ENCODE assay signal across 18 cellular contexts in genomic region chr15:41980654-41981323, GRCh38. TPM values are rescaled to one million over a fixed set of nuclear protein-coding genes. Genes with fewer than 3 reads are reported as not detected.
DNase-seq lines count a peak whose midpoint lies in the region; ATAC-seq and TF ChIP-seq lines count a peak whose summit lies in the region.
"Had no signal": no experiment of that assay in that cellular context is flagged by ENCODE, and none has a peak within 500 bp of the region (broad histone marks: within the 10 kb centered on the region; RNA-seq: fewer than 3 reads in every experiment).

No MANE protein-coding gene starts in this region.

- H3K9me3 Mint-ChIP-seq in activated naive CD4-positive, alpha-beta T cell treated with anti-CD3 and anti-CD28 coated beads for 36 hours: no peaks in the 10 kb centered on the region

- peak overlapping the region; percentile 69 for H3K27ac ChIP-seq in colonic mucosa
- H3K27ac ChIP-seq in tibial artery: no peak overlapping the region
- H3K27ac ChIP-seq: WERI-Rb-1 had no signal

- H3K4me3 Mint-ChIP-seq in activated naive CD4-positive, alpha-beta T cell treated with anti-CD3 and anti-CD28 coated beads for 36 hours: no peak overlapping the region

- H3K36me3 ChIP-seq in colonic mucosa: no peaks in the 10 kb centered on the region
- no peaks in the 10 kb centered on the region for H3K36me3 ChIP-seq in mucosa of descending colon (ENCODE audit: low read depth)
- no peaks in the 10 kb centered on the region for H3K36me3 ChIP-seq in tibial artery
- H3K36me3 ChIP-seq: WERI-Rb-1 had no signal

- CTCF ChIA-PET in activated naive CD4-positive, alpha-beta T cell treated with anti-CD3 and anti-CD28 coated beads for 36 hours (lab: Charles Lee): interaction anchor here (0.5 to 1.5 kb wide), 3 partner anchors 9 to 106 kb away, joined by 3 to 7 read pairs (median 5); no protein-coding TSS in a partner anchor

- TF ChIP-seq CTCF in colonic mucosa (IDR thresholded peaks at IDR 0.05) (no peak), mucosa of descending colon (IDR thresholded peaks at IDR 0.05) (no peak), tibial artery (IDR thresholded peaks at IDR 0.05) (no peak)

- no peak overlapping the region for H3K27ac Mint-ChIP-seq in activated naive CD4-positive, alpha-beta T cell treated with anti-CD3 and anti-CD28 coated beads for 36 hours

- peak; percentile 88 for ATAC-seq in mucosa of descending colon
- no peak for ATAC-seq in HG02870 (IDR thresholded peaks at IDR 0.05; ENCODE audit: unreplicated experiment)
- ATAC-seq: HCT116 had no signal

- no peak overlapping the region for H3K4me3 ChIP-seq in colonic mucosa
- no peak overlapping the region for H3K4me3 ChIP-seq in mucosa of descending colon
- H3K4me3 ChIP-seq in tibial artery: no peak overlapping the region

- peaks cover 1% of the 10 kb centered on the region for H3K27me3 Mint-ChIP-seq in activated naive CD4-positive, alpha-beta T cell treated with anti-CD3 and anti-CD28 coated beads for 36 hours (ENCODE audit: low read depth)

- peak overlapping the region in 1 of 2 donors; percentile 57 for H3K9ac ChIP-seq in colonic mucosa (ENCODE audit: low read depth in 2 of 2, low read length in 2 of 2)

- no peaks in the 10 kb centered on the region for H3K4me1 Mint-ChIP-seq in activated naive CD4-positive, alpha-beta T cell treated with anti-CD3 and anti-CD28 coated beads for 36 hours (ENCODE audit: low read depth)

- no peaks in the 10 kb centered on the region for H3K36me3 Mint-ChIP-seq in activated naive CD4-positive, alpha-beta T cell treated with anti-CD3 and anti-CD28 coated beads for 36 hours (ENCODE audit: low read depth)

- DNase-seq in activated naive CD4-positive, alpha-beta T cell treated with Interleukin-2 at 50 U/mL for 16 hours: peak; percentile 1
- DNase-seq in activated naive CD4-positive, alpha-beta T cell treated with anti-CD3 and anti-CD28 coated beads for 36 hours: no peak
- DNase-seq in colonic mucosa: peak; percentile 82
- peak in 1 of 3 donors; percentile 73 for DNase-seq in mucosa of descending colon
- DNase-seq in tibial artery: peak; percentile 17 to 59
- DNase-seq in C1 segment of cervical spinal cord (lab: John Stamatoyannopoulos, UW): no peak
- DNase-seq in AG08396 (ENCODE audit: low spot score): no peak
- DNase-seq: amygdala, COR-L47, kidney glomerular epithelial cell, NCI-H146, NCI-H446 treated with DMSO at 0.1 percent for 48 hours, WERI-Rb-1 had no signal

- no peaks in the 10 kb centered on the region for H3K9me3 ChIP-seq in colonic mucosa
- no peaks in the 10 kb centered on the region for H3K9me3 ChIP-seq in mucosa of descending colon
- no peaks in the 10 kb centered on the region for H3K9me3 ChIP-seq in tibial artery

- intact Hi-C loops in activated naive CD4-positive, alpha-beta T cell treated with anti-CD3 and anti-CD28 coated beads for 36 hours (cut with micrococcal nuclease): no loop called here
- intact Hi-C loops in colonic mucosa (cut with DNase I) (loop anchor here (10.0 kb wide), 1 partner anchor 154 kb away; no protein-coding TSS in a partner anchor), mucosa of descending colon (cut with DNase I, micrococcal nuclease) (loop anchor here in 1 of 2 donors (10.0 kb wide), 1 partner anchor 104 kb away; no protein-coding TSS in a partner anchor), tibial artery (cut with DNase I; ENCODE audit: low total_unique reads) (no loop called here)

- H3K27me3 ChIP-seq in colonic mucosa (no peaks in the 10 kb centered on the region), tibial artery (no peaks in the 10 kb centered on the region)

- H3K4me1 ChIP-seq in colonic mucosa (no peaks in the 10 kb centered on the region), mucosa of descending colon (ENCODE audit: low read depth) (peaks cover 19% of the 10 kb centered on the region), tibial artery (peaks cover 0 to 14% (median 5%) of the 10 kb centered on the region in 4 donors)

RNA-seq across cellular contexts. Expression of gene EHD4, which starts 8.4 kb away (rescaled TPM):
- 10 to 100 TPM; 30.1 to 31.8 TPM for total RNA-seq in activated naive CD4-positive, alpha-beta T cell treated with anti-CD3 and anti-CD28 coated beads for 36 hours
- 10 to 100 TPM; 30.3 to 40.0 TPM for total RNA-seq in colonic mucosa
- total RNA-seq in mucosa of descending colon: 10 to 100 TPM; 26.4 to 39.0 (median 35.0) TPM

RNA-seq across cellular contexts. Expression of gene PLA2G4E, which starts 40.1 kb away (rescaled TPM):
- total RNA-seq in activated naive CD4-positive, alpha-beta T cell treated with anti-CD3 and anti-CD28 coated beads for 36 hours: not detected
- total RNA-seq in colonic mucosa (under 1 TPM in 1 of 2 donors, not detected in 1; 0.67 TPM), mucosa of descending colon (under 1 TPM; 0.06 to 0.27 (median 0.09) TPM)
- total RNA-seq: G401, myocyte, OCI-LY7 had no signal

Comparison
In these comparisons a context has a peak if more than half of its experiments do, and no peak if none do; other contexts are left out.
1. DNase-seq: peak in activated naive CD4-positive, alpha-beta T cell treated with Interleukin-2 at 50 U/mL for 16 hours (single experiment), colonic mucosa (single experiment) and tibial artery (2 of 2); none in activated naive CD4-positive, alpha-beta T cell treated with anti-CD3 and anti-CD28 coated beads for 36 hours (single experiment), C1 segment of cervical spinal cord (0 of 14) and AG08396 (single experiment).